Comparison of ENCODE assay signal across 8 cellular contexts in the genomic region with DNA sequence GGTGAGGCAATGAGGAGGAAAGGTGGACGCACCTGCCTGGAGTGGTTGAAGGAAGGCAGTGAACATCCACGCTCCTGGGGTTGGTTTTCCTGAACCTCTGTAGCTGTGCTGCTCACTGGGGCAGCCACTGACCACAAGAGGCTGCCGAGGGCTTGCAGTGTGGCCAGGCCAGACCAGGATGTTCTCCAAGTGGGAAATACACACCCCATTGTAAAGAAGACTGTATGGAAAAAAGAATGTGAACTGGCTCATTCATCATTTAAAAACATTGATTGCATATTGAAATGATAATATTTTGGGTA.
DNase-seq lines count a peak whose midpoint lies in the region; ATAC-seq and TF ChIP-seq lines count a peak whose summit lies in the region.

No MANE protein-coding gene starts in this region.

- H3K27ac Mint-ChIP-seq in MCF 10A (ENCODE audit: low read depth, unreplicated experiment), result peak overlapping the region; percentile 59

- no peaks in the 10 kb centered on the region for H3K9me3 Mint-ChIP-seq in MCF 10A (ENCODE audit: unreplicated experiment)

- TF ChIP-seq CTCF in MCF 10A (IDR thresholded peaks at IDR 0.05; ENCODE audit: unreplicated experiment), result no peak

- H4K20me1 ChIP-seq in BLaER1, result no peaks in the 10 kb centered on the region

- H3K27ac ChIP-seq in BLaER1, result peak overlapping the region; percentile 88
- peak overlapping the region; percentile 24 for H3K27ac ChIP-seq in layer of hippocampus (ENCODE audit: low read depth, low read length)

- no peaks in the 10 kb centered on the region for H3K36me3 Mint-ChIP-seq in MCF 10A (ENCODE audit: insufficient read depth, unreplicated experiment)

- DNase-seq in LHCN-M2 (ENCODE audit: low read depth) (peak; percentile 13), MCF 10A (ENCODE audit: unreplicated experiment) (peak; percentile 37), stromal cell of bone marrow (ENCODE audit: low read depth) (peak; percentile 13)
- no peak for DNase-seq in activated CD4-positive, alpha-beta T cell treated with anti-CD3 and anti-CD28 coated beads for 48 hours

- intact Hi-C loops in MCF 10A (cut with micrococcal nuclease), result loop anchor here (10.0 kb wide), 1 partner anchor 96 kb away; no protein-coding TSS in a partner anchor

- peak overlapping the region; percentile 89 for H3K4me2 ChIP-seq in BLaER1

- H3K9me3 ChIP-seq in BLaER1, result no peaks in the 10 kb centered on the region

- no peaks in the 10 kb centered on the region for H3K27me3 Mint-ChIP-seq in MCF 10A (ENCODE audit: insufficient read depth, unreplicated experiment)

- peak overlapping the region; percentile 81 for H3K4me3 ChIP-seq in BLaER1

- ATAC-seq in HG03378 (IDR thresholded peaks at IDR 0.05; ENCODE audit: unreplicated experiment), result no peak
- no peak for ATAC-seq in HG03354 (IDR thresholded peaks at IDR 0.05; ENCODE audit: poor library complexity, severe bottlenecking, unreplicated experiment)

- CTCF ChIA-PET in MCF 10A (lab: Yijun Ruan, JAX), result interaction anchor here (0.6 to 3.8 kb wide), 11 partner anchors 10 to 1230 kb away, joined by 3 to 10 read pairs (median 3); no protein-coding TSS in a partner anchor

- H3K27me3 ChIP-seq in BLaER1 (no peaks in the 10 kb centered on the region; the same call in 1 of the 2 replicates), layer of hippocampus (ENCODE audit: control insufficient read depth, insufficient read depth, low read length) (peaks cover 13% of the 10 kb centered on the region)

- H3K4me1 Mint-ChIP-seq in MCF 10A (ENCODE audit: insufficient read depth, unreplicated experiment), result peaks cover 9% of the 10 kb centered on the region

- BruUV-seq in MCF 10A (replicated peaks; lab: Mats Ljungman, UMichigan), result no TSS peak

- POLR2A ChIA-PET in MCF 10A (lab: Yijun Ruan, JAX), result interaction anchor here (0.6 to 2.3 kb wide), 6 partner anchors 10 to 284 kb away, joined by 4 to 7 read pairs (median 4); no protein-coding TSS in a partner anchor

- H3K36me3 ChIP-seq in BLaER1, result no peaks in the 10 kb centered on the region

- H3K4me1 ChIP-seq in BLaER1, result peaks cover 17% of the 10 kb centered on the region

- H3K9ac ChIP-seq in BLaER1, result peak overlapping the region; percentile 84

- peak overlapping the region; percentile 97 for H3K4me3 Mint-ChIP-seq in MCF 10A (ENCODE audit: unreplicated experiment)
